Comparison of ENCODE assay signal across 1 cellular context in genomic region chr13:113393572-113394503, GRCh38.
TF ChIP-seq lines count a peak whose summit lies in the region.

No MANE protein-coding gene starts in this region.

TF ChIP-seq in HepG2, 621 proteins besides CTCF, POLR2A, EP300 and RAD21 (continued from another document and continues in another):
- TF ChIP-seq MYC (CRISPR knock-in tag; IDR thresholded peaks at IDR 0.05; ENCODE audit: borderline replicate concordance) (peak; percentile 49), ZNF777 (CRISPR knock-in tag; IDR thresholded peaks at IDR 0.05) (no peak), CENPBD1 (CRISPR knock-in tag; IDR thresholded peaks at IDR 0.05; ENCODE audit: borderline replicate concordance, low read depth) (no peak), ZNF589 (CRISPR knock-in tag; conservative IDR thresholded peaks at IDR 0.05) (peak; percentile 35; the same call in 1 of the 2 replicates), NAIF1 (CRISPR knock-in tag; IDR thresholded peaks at IDR 0.05; ENCODE audit: borderline replicate concordance) (no peak), PRMT3 (CRISPR knock-in tag; IDR thresholded peaks at IDR 0.05; ENCODE audit: borderline replicate concordance, low read depth) (0 out of 2 replicates have a peak, but pooled peaks have one; percentile 53), PHF8 (CRISPR knock-in tag; IDR thresholded peaks at IDR 0.05) (peak; percentile 77), HBP1 (CRISPR knock-in tag; IDR thresholded peaks at IDR 0.05; ENCODE audit: low read depth) (no peak), ZNF556 (CRISPR knock-in tag; IDR thresholded peaks at IDR 0.05; ENCODE audit: borderline replicate concordance) (peak; percentile 50; the same call in 1 of the 2 replicates), NR3C1 (CRISPR knock-in tag; IDR thresholded peaks at IDR 0.05) (no peak), MAF1 (CRISPR knock-in tag; IDR thresholded peaks at IDR 0.05; ENCODE audit: borderline replicate concordance) (no peak), ZSCAN22 (CRISPR knock-in tag; IDR thresholded peaks at IDR 0.05) (no peak), SMYD3 (CRISPR knock-in tag; IDR thresholded peaks at IDR 0.05) (no peak), ONECUT2 (CRISPR knock-in tag; IDR thresholded peaks at IDR 0.05) (no peak), SIN3B (IDR thresholded peaks at IDR 0.05; ENCODE audit: low read length) (no peak), GABPB1 (CRISPR knock-in tag; IDR thresholded peaks at IDR 0.05) (peak; percentile 58; the same call in 1 of the 2 replicates), ZNF253 (CRISPR knock-in tag; IDR thresholded peaks at IDR 0.05; ENCODE audit: borderline replicate concordance) (no peak), ZNF350 (CRISPR knock-in tag; IDR thresholded peaks at IDR 0.05; ENCODE audit: borderline replicate concordance, low read depth) (0 out of 2 replicates have a peak, but pooled peaks have one; percentile 7), NFYB (CRISPR knock-in tag; IDR thresholded peaks at IDR 0.05) (no peak), ZNF547 (CRISPR knock-in tag; IDR thresholded peaks at IDR 0.05) (0 out of 2 replicates have a peak, but pooled peaks have one; percentile 44), ZBTB25 (CRISPR knock-in tag; IDR thresholded peaks at IDR 0.05) (no peak), AFF4 (CRISPR knock-in tag; IDR thresholded peaks at IDR 0.05) (no peak), MXI1 (IDR thresholded peaks at IDR 0.05; ENCODE audit: borderline replicate concordance, low read depth, low read length) (peak; percentile 51; the same call in 1 of the 3 replicates), MAFK (conservative IDR thresholded peaks at IDR 0.05 in 1 of 2, IDR thresholded peaks at IDR 0.05 in 1 of 2; ENCODE audit: low read length in 2 of 2) (no peak), NFIC (IDR thresholded peaks at IDR 0.05; ENCODE audit: low read length) (no peak), ZNF788 (CRISPR knock-in tag; IDR thresholded peaks at IDR 0.05; ENCODE audit: borderline replicate concordance) (peak; percentile 63; the same call in 1 of the 2 replicates), ZBTB20 (CRISPR knock-in tag; IDR thresholded peaks at IDR 0.05; ENCODE audit: borderline replicate concordance, low read depth) (no peak), SALL2 (CRISPR knock-in tag; IDR thresholded peaks at IDR 0.05) (peak; percentile 61; the same call in 1 of the 2 replicates), ZSCAN29 (CRISPR knock-in tag; conservative IDR thresholded peaks at IDR 0.05) (peak; percentile 48; the same call in 1 of the 2 replicates), ARID3A (IDR thresholded peaks at IDR 0.05; ENCODE audit: low read depth, low read length) (no peak; the same call in 1 of the 2 replicates), MTF2 (CRISPR knock-in tag; IDR thresholded peaks at IDR 0.05; ENCODE audit: borderline replicate concordance) (no peak), SRSF1 (optimal IDR thresholded peaks at IDR 0.05; ENCODE audit: low read depth, low read length) (no peak), ZNF430 (CRISPR knock-in tag; IDR thresholded peaks at IDR 0.05) (no peak), HOXA9 (CRISPR knock-in tag; IDR thresholded peaks at IDR 0.05; ENCODE audit: borderline replicate concordance) (peak; percentile 29; the same call in 1 of the 2 replicates), TBX2 (CRISPR knock-in tag; IDR thresholded peaks at IDR 0.05; ENCODE audit: borderline replicate concordance) (peak; percentile 55), ZNF510 (CRISPR knock-in tag; IDR thresholded peaks at IDR 0.05; ENCODE audit: low read depth) (no peak), ZBTB38 (CRISPR knock-in tag; IDR thresholded peaks at IDR 0.05) (peak; percentile 15; the same call in 1 of the 2 replicates), SALL1 (CRISPR knock-in tag; IDR thresholded peaks at IDR 0.05) (peak; percentile 55), ZNF451 (CRISPR knock-in tag; IDR thresholded peaks at IDR 0.05) (peak; percentile 32; the same call in 1 of the 2 replicates), ZNF766 (CRISPR knock-in tag; IDR thresholded peaks at IDR 0.05; ENCODE audit: borderline replicate concordance) (no peak), PAF1 (CRISPR knock-in tag; IDR thresholded peaks at IDR 0.05) (no peak)
- TF ChIP-seq, protein P1, sequence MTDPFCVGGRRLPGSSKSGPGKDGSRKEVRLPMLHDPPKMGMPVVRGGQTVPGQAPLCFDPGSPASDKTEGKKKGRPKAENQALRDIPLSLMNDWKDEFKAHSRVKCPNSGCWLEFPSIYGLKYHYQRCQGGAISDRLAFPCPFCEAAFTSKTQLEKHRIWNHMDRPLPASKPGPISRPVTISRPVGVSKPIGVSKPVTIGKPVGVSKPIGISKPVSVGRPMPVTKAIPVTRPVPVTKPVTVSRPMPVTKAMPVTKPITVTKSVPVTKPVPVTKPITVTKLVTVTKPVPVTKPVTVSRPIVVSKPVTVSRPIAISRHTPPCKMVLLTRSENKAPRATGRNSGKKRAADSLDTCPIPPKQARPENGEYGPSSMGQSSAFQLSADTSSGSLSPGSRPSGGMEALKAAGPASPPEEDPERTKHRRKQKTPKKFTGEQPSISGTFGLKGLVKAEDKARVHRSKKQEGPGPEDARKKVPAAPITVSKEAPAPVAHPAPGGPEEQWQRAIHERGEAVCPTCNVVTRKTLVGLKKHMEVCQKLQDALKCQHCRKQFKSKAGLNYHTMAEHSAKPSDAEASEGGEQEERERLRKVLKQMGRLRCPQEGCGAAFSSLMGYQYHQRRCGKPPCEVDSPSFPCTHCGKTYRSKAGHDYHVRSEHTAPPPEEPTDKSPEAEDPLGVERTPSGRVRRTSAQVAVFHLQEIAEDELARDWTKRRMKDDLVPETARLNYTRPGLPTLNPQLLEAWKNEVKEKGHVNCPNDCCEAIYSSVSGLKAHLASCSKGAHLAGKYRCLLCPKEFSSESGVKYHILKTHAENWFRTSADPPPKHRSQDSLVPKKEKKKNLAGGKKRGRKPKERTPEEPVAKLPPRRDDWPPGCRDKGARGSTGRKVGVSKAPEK (CRISPR knock-in tag; IDR thresholded peaks at IDR 0.05; ENCODE audit: borderline replicate concordance), result no peak
- TF ChIP-seq, protein P2, sequence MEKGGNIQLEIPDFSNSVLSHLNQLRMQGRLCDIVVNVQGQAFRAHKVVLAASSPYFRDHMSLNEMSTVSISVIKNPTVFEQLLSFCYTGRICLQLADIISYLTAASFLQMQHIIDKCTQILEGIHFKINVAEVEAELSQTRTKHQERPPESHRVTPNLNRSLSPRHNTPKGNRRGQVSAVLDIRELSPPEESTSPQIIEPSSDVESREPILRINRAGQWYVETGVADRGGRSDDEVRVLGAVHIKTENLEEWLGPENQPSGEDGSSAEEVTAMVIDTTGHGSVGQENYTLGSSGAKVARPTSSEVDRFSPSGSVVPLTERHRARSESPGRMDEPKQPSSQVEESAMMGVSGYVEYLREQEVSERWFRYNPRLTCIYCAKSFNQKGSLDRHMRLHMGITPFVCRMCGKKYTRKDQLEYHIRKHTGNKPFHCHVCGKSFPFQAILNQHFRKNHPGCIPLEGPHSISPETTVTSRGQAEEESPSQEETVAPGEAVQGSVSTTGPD (CRISPR knock-in tag; IDR thresholded peaks at IDR 0.05), result no peak
- TF ChIP-seq, protein P3, sequence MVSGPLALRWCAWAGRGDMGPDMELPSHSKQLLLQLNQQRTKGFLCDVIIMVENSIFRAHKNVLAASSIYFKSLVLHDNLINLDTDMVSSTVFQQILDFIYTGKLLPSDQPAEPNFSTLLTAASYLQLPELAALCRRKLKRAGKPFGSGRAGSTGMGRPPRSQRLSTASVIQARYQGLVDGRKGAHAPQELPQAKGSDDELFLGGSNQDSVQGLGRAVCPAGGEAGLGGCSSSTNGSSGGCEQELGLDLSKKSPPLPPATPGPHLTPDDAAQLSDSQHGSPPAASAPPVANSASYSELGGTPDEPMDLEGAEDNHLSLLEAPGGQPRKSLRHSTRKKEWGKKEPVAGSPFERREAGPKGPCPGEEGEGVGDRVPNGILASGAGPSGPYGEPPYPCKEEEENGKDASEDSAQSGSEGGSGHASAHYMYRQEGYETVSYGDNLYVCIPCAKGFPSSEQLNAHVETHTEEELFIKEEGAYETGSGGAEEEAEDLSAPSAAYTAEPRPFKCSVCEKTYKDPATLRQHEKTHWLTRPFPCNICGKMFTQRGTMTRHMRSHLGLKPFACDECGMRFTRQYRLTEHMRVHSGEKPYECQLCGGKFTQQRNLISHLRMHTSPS (CRISPR knock-in tag; IDR thresholded peaks at IDR 0.05; ENCODE audit: low read depth), result 0 out of 2 replicates have a peak, but pooled peaks have one; percentile 17
- TF ChIP-seq, protein P4, sequence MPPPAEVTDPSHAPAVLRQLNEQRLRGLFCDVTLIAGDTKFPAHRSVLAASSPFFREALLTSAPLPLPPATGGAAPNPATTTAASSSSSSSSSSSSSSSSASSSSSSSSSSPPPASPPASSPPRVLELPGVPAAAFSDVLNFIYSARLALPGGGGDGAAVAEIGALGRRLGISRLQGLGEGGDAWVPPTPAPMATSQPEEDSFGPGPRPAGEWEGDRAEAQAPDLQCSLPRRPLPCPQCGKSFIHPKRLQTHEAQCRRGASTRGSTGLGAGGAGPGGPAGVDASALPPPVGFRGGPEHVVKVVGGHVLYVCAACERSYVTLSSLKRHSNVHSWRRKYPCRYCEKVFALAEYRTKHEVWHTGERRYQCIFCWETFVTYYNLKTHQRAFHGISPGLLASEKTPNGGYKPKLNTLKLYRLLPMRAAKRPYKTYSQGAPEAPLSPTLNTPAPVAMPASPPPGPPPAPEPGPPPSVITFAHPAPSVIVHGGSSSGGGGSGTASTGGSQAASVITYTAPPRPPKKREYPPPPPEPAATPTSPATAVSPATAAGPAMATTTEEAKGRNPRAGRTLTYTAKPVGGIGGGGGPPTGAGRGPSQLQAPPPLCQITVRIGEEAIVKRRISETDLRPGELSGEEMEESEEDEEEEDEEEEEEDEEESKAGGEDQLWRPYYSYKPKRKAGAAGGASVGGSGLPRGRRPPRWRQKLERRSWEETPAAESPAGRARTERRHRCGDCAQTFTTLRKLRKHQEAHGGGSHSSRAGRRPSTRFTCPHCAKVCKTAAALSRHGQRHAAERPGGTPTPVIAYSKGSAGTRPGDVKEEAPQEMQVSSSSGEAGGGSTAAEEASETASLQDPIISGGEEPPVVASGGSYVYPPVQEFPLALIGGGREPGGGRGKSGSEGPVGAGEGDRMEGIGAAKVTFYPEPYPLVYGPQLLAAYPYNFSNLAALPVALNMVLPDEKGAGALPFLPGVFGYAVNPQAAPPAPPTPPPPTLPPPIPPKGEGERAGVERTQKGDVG (CRISPR knock-in tag; IDR thresholded peaks at IDR 0.05; ENCODE audit: borderline replicate concordance), result no peak
